22 cellular contexts compared by ENCODE assay signal in the genomic region with DNA sequence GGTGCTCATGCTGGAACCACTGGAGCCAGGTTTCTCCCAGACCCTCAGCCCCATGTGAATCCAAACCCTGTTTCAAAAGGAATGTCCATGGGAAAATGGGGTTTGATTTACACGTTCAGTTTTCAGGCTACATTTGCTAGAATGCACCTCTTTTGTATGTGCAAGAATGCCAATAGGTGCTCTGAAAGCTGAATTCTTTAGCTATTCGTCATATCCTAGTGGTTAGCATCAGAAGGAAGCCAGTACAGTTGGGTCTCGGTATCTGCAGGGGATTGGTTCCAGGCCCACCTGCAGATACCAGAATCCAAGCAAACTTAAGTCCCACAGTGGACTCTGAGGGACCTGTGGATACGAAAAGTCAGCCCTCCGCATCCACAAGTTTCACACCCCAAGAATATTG.
A peak's percentile ranks its signal among the peaks of the same experiment; 100 is the strongest.
DNase-seq lines count a peak whose midpoint lies in the region; ATAC-seq, FAIRE-seq and TF ChIP-seq lines count a peak whose summit lies in the region.
"Had no signal": no experiment of that assay in that cellular context is flagged by ENCODE, and none has a peak within 500 bp of the region (broad histone marks: within the 10 kb centered on the region; RNA-seq: fewer than 3 reads in every experiment).

No MANE protein-coding gene starts in this region.

- CTCF ChIA-PET in H1 (lab: Charles Lee; ENCODE audit: partially characterized antibody): interaction anchor here (0.7 to 1.6 kb wide), 2 partner anchors 54 to 262 kb away, joined by 4 to 6 read pairs; no protein-coding TSS in a partner anchor

- DNase-seq in EL (peak; percentile 13), NCI-H226 (peak; percentile 68), H1 (ENCODE audit: low read depth in 1 of 2, low spot score in 2 of 2) (no peak), osteoblast (ENCODE audit: insufficient read length, low spot score, missing footprints) (peak; percentile 15), dorsolateral prefrontal cortex (no peak)
- DNase-seq in activated T-cell treated with anti-CD3 and anti-CD28 coated beads, Interleukin-2, amount 50 U/mL, for 24 hours: no peak
- no peak for DNase-seq in activated naive CD8-positive, alpha-beta T cell treated with anti-CD3 and anti-CD28 coated beads, Interleukin-2, amount 50 U/mL, for 24 hours
- no peak for DNase-seq in activated CD8-positive, alpha-beta memory T cell treated with anti-CD3 and anti-CD28 coated beads, Interleukin-2, amount 50 U/mL, for 48 hours
- DNase-seq: DND-41, GF-D8, GM23248, MG63, NCI-H1092, NCI-H146, NCI-H2081 treated with DMSO at 0.1 percent for 48 hours, NCI-H524 treated with DMSO at 0.1 percent for 48 hours, Peyer's patch, SHP77 treated with DMSO at 0.1 percent for 48 hours had no signal

- H3K23me2 ChIP-seq in H1 (ENCODE audit: low read depth, low read length): no peaks in the 10 kb centered on the region

- no peak overlapping the region for H2AK5ac ChIP-seq in H1 (ENCODE audit: low read depth, low read length)

- H4K8ac ChIP-seq in H1 (ENCODE audit: extremely low read depth, insufficient read depth, low read length): no peak overlapping the region

- H3K9me3 ChIP-seq in H1 (ENCODE audit: insufficient read depth in 2 of 2, low read depth in 1 of 2, low read length in 1 of 2): no peaks in the 10 kb centered on the region
- H3K9me3 ChIP-seq in osteoblast (ENCODE audit: low read depth, low read length): no peaks in the 10 kb centered on the region
- H3K9me3 ChIP-seq: MG63, Peyer's patch had no signal

- no peak overlapping the region for H3K14ac ChIP-seq in H1 (ENCODE audit: insufficient read length)

- 0 out of 2 replicates have a peak overlapping the region, but pooled peaks have one; percentile 18 for H3K27ac ChIP-seq in H1 (ENCODE audit: low read depth, low read length)
- H3K27ac ChIP-seq in osteoblast (ENCODE audit: low read depth, low read length): no peak overlapping the region
- no peak overlapping the region for H3K27ac ChIP-seq in dorsolateral prefrontal cortex
- H3K27ac ChIP-seq: C4-2B, GM23248, KMS-11, Peyer's patch had no signal

- peaks cover 0 to 96% of the 10 kb centered on the region in 2 experiments; a peak in 3 of 4 replicates for H3K79me2 ChIP-seq in H1 (ENCODE audit: control insufficient read depth in 1 of 2, insufficient read depth in 2 of 2, low read length in 2 of 2)
- H3K79me2 ChIP-seq in osteoblast (ENCODE audit: insufficient read depth, low read length): no peaks in the 10 kb centered on the region

- H3K79me1 ChIP-seq in H1 (ENCODE audit: low read depth, low read length): peaks cover 5% of the 10 kb centered on the region; the same call in 1 of the 2 replicates

- no peak for TF ChIP-seq RAD21 in H1 (IDR thresholded peaks at IDR 0.05 in 1 of 2, conservative IDR thresholded peaks at IDR 0.05 in 1 of 2; ENCODE audit: low read depth in 2 of 2, low read length in 2 of 2)

- H3K27me3 Mint-ChIP-seq in activated T-cell treated with anti-CD3 and anti-CD28 coated beads, Interleukin-2, amount 50 U/mL, for 24 hours: no peaks in the 10 kb centered on the region
- no peaks in the 10 kb centered on the region for H3K27me3 Mint-ChIP-seq in activated naive CD8-positive, alpha-beta T cell treated with anti-CD3 and anti-CD28 coated beads, Interleukin-2, amount 50 U/mL, for 24 hours

- no peak for TF ChIP-seq POLR2A in H1 (IDR thresholded peaks at IDR 0.05; ENCODE audit: control extremely low read depth in 1 of 2, low read depth in 2 of 2, low read length in 2 of 2)

- no peaks in the 10 kb centered on the region for H3K27me3 ChIP-seq in H1 (replicated peaks in 1 of 4; ENCODE audit: control insufficient read depth in 3 of 4, extremely low read depth in 1 of 4, insufficient read depth in 3 of 4, low read length in 3 of 4)
- H3K27me3 ChIP-seq in osteoblast (ENCODE audit: insufficient read depth, low read length): no peaks in the 10 kb centered on the region
- H3K27me3 ChIP-seq in dorsolateral prefrontal cortex: no peaks in the 10 kb centered on the region
- H3K27me3 ChIP-seq: MG63, Peyer's patch had no signal

- no peak overlapping the region for H4K5ac ChIP-seq in H1 (ENCODE audit: insufficient read length, low read depth, low read length)

- no peak overlapping the region for H3K9ac ChIP-seq in H1 (replicated peaks in 1 of 4; ENCODE audit: extremely low read depth in 1 of 4, low read depth in 3 of 4, low read length in 3 of 4)
- H3K9ac ChIP-seq: GM23248, KMS-11 had no signal

- intact Hi-C loops in dorsolateral prefrontal cortex (cut with DNase I): no loop called here

- H3K4me3 Mint-ChIP-seq in activated T-cell treated with anti-CD3 and anti-CD28 coated beads, Interleukin-2, amount 50 U/mL, for 24 hours: no peak overlapping the region
- no peak overlapping the region for H3K4me3 Mint-ChIP-seq in activated naive CD8-positive, alpha-beta T cell treated with anti-CD3 and anti-CD28 coated beads, Interleukin-2, amount 50 U/mL, for 24 hours

- peak overlapping the region; percentile 62; the same call in 1 of the 2 replicates for H2BK5ac ChIP-seq in H1 (ENCODE audit: low read depth, low read length)

- no peak overlapping the region for H3K56ac ChIP-seq in H1 (replicated peaks; ENCODE audit: insufficient read length, low read depth, low read length)

- no peak for TF ChIP-seq EP300 in H1 (IDR thresholded peaks at IDR 0.05; ENCODE audit: borderline replicate concordance in 1 of 2, low read depth in 2 of 2, low read length in 2 of 2)

- H2BK20ac ChIP-seq in H1 (ENCODE audit: low read length): no peak overlapping the region

- H3K4me3 ChIP-seq in H1 (ENCODE audit: extremely low read depth in 1 of 4, insufficient read depth in 2 of 4, low read depth in 3 of 4, low read length in 4 of 4) (no peak overlapping the region), osteoblast (ENCODE audit: insufficient read depth, low read length) (no peak overlapping the region), dorsolateral prefrontal cortex (no peak overlapping the region)
- H3K4me3 ChIP-seq: GM23248, MG63, Peyer's patch had no signal

- peaks cover 3 to 11% (median 7%) of the 10 kb centered on the region in 4 experiments for H3K4me1 ChIP-seq in H1 (replicated peaks in 1 of 4; ENCODE audit: control insufficient read depth in 3 of 4, insufficient read depth in 4 of 4, low read length in 3 of 4)
- H3K4me1 ChIP-seq in osteoblast (ENCODE audit: insufficient read depth, low read length): peaks cover 12% of the 10 kb centered on the region
- H3K4me1 ChIP-seq: Peyer's patch had no signal

- no peaks in the 10 kb centered on the region for H3K36me3 Mint-ChIP-seq in activated T-cell treated with anti-CD3 and anti-CD28 coated beads, Interleukin-2, amount 50 U/mL, for 24 hours (ENCODE audit: low read depth)
- no peaks in the 10 kb centered on the region for H3K36me3 Mint-ChIP-seq in activated naive CD8-positive, alpha-beta T cell treated with anti-CD3 and anti-CD28 coated beads, Interleukin-2, amount 50 U/mL, for 24 hours (ENCODE audit: low read depth)

- no peak overlapping the region for H3K27ac Mint-ChIP-seq in activated T-cell treated with anti-CD3 and anti-CD28 coated beads, Interleukin-2, amount 50 U/mL, for 24 hours
- no peak overlapping the region for H3K27ac Mint-ChIP-seq in activated naive CD8-positive, alpha-beta T cell treated with anti-CD3 and anti-CD28 coated beads, Interleukin-2, amount 50 U/mL, for 24 hours

- ATAC-seq in activated naive CD8-positive, alpha-beta T cell treated with anti-CD3 and anti-CD28 coated beads, Interleukin-2, amount 50 U/mL, for 24 hours: no peak

- POLR2A ChIA-PET in H1 (lab: Charles Lee; ENCODE audit: partially characterized antibody): interaction anchor here (1.0 kb wide), 1 partner anchor 14 kb away, joined by 4 read pairs; no protein-coding TSS in a partner anchor

- H3K36me3 ChIP-seq in H1 (ENCODE audit: control insufficient read depth in 2 of 4, insufficient read depth in 4 of 4, low read length in 3 of 4): no peaks in the 10 kb centered on the region
- H3K36me3 ChIP-seq in osteoblast (ENCODE audit: insufficient read depth, low read length): no peaks in the 10 kb centered on the region
- H3K36me3 ChIP-seq: MG63, Peyer's patch had no signal

- H4K20me1 ChIP-seq in H1 (replicated peaks in 1 of 2; ENCODE audit: control insufficient read depth in 1 of 2, insufficient read depth in 2 of 2, low read length in 2 of 2) (peaks cover 2 to 4% of the 10 kb centered on the region in 2 experiments), osteoblast (ENCODE audit: insufficient read depth, low read length) (peaks cover 12% of the 10 kb centered on the region)

- H3K4ac ChIP-seq in H1 (replicated peaks; ENCODE audit: insufficient read length, low read depth, low read length): no peak overlapping the region

- no peak overlapping the region for H2BK120ac ChIP-seq in H1 (replicated peaks; ENCODE audit: low read depth, low read length)

- no peaks in the 10 kb centered on the region for H3K9me3 Mint-ChIP-seq in activated T-cell treated with anti-CD3 and anti-CD28 coated beads, Interleukin-2, amount 50 U/mL, for 24 hours
- no peaks in the 10 kb centered on the region for H3K9me3 Mint-ChIP-seq in activated naive CD8-positive, alpha-beta T cell treated with anti-CD3 and anti-CD28 coated beads, Interleukin-2, amount 50 U/mL, for 24 hours

- no peak overlapping the region for H3K23ac ChIP-seq in H1 (ENCODE audit: insufficient read length)

- H2AFZ ChIP-seq in H1 (ENCODE audit: low read length) (no peak overlapping the region), osteoblast (ENCODE audit: low read length) (no peak overlapping the region)
- H2AFZ ChIP-seq: GM23248 had no signal

- no peak overlapping the region for H4K91ac ChIP-seq in H1 (replicated peaks; ENCODE audit: insufficient read length, low read length)

- H3K4me2 ChIP-seq in H1 (ENCODE audit: insufficient read depth in 1 of 2, low read depth in 2 of 2, low read length in 2 of 2) (no peak overlapping the region), osteoblast (ENCODE audit: insufficient read depth, low read length) (no peak overlapping the region)
- H3K4me2 ChIP-seq: KMS-11 had no signal

- H2BK12ac ChIP-seq in H1 (ENCODE audit: low read depth, low read length): no peak overlapping the region; the same call in 1 of the 2 replicates

- H2BK15ac ChIP-seq in H1 (ENCODE audit: low read length): no peak overlapping the region

- no peak for TF ChIP-seq CTCF in H1 (IDR thresholded peaks at IDR 0.05; ENCODE audit: control extremely low read depth in 1 of 3, insufficient read depth in 1 of 3, low read depth in 1 of 3, low read length in 3 of 3)
- TF ChIP-seq CTCF in osteoblast (IDR thresholded peaks at IDR 0.05; ENCODE audit: extremely low read depth, low read depth, low read length): no peak
- TF ChIP-seq CTCF in dorsolateral prefrontal cortex (IDR thresholded peaks at IDR 0.05 in 54 of 56, conservative IDR thresholded peaks at IDR 0.05 in 2 of 56; ENCODE audit: low read depth in 1 of 56, partially characterized antibody in 56 of 56): no peak

- H3K4me1 Mint-ChIP-seq in activated T-cell treated with anti-CD3 and anti-CD28 coated beads, Interleukin-2, amount 50 U/mL, for 24 hours (ENCODE audit: low read depth): peaks cover 26% of the 10 kb centered on the region
- H3K4me1 Mint-ChIP-seq in activated naive CD8-positive, alpha-beta T cell treated with anti-CD3 and anti-CD28 coated beads, Interleukin-2, amount 50 U/mL, for 24 hours: peaks cover 17% of the 10 kb centered on the region

- 0 out of 2 replicates have a peak overlapping the region, but pooled peaks have one; percentile 5 for H3K18ac ChIP-seq in H1 (ENCODE audit: extremely low read depth, low read length)

- 84% methylated on average over 5 of the region's 5 CpGs; no CpG with 5 or more reads in 1 of the 2 experiments for WGBS in H1 (ENCODE audit: extremely low coverage in 1 of 2, insufficient coverage in 1 of 2, insufficient read length in 1 of 2, insufficient replicate concordance in 2 of 2, low coverage in 1 of 2, low lambda C conversion rate in 2 of 2, missing lambda C conversion rate in 1 of 2), 2 experiments

- FAIRE-seq in H1 (lab: Jason Lieb, UNC): no peak
- FAIRE-seq: GM12891, GM18507 had no signal

Comparison
In these comparisons a context has a peak if more than half of its experiments do, and no peak if none do; other contexts are left out.
1. DNase-seq: peak in EL (single experiment), NCI-H226 (single experiment) and osteoblast (single experiment); none in H1 (0 of 2), dorsolateral prefrontal cortex (0 of 10), activated T-cell treated with anti-CD3 and anti-CD28 coated beads, Interleukin-2, amount 50 U/mL, for 24 hours (single experiment), activated naive CD8-positive, alpha-beta T cell treated with anti-CD3 and anti-CD28 coated beads, Interleukin-2, amount 50 U/mL, for 24 hours (single experiment) and activated CD8-positive, alpha-beta memory T cell treated with anti-CD3 and anti-CD28 coated beads, Interleukin-2, amount 50 U/mL, for 48 hours (single experiment).